Comparison of ENCODE assay signal across 1 cellular context in the genomic region with DNA sequence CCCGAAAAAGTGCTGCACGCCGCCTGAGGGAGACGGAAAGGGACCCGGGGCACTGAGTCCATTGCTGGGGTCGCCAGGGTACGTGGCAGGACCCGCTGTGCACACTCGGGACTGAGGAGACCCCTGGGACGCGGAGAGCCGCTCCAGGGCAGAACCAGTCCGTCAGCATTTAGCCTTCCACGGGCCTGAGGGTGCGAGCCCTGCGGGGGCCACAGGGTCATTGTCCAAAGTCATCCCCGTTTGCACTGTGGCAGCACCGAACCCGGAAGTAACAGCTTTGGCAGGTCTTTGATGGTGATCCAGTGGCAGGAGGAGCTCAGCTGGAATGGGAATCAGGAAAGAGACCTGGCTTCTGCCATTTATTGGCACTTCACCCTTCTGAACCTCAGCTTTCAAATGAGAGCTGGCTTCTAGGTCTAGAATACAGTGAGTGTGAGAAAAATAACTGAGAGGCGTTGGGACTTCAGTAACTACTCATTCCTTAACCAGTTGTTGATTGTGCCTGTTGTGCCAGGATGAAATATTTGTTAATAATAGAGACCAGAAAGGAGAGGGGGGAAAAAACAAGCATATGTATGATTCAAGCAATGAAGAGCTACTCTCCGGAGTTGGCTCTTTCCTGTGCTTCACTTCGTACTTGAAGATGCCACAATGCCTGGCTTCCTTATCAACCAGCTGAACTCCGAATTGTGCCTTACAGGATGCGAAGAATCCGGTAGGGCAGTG.
TF ChIP-seq lines count a peak whose summit lies in the region.

No MANE protein-coding gene starts in this region.

TF ChIP-seq in HepG2, 621 proteins besides CTCF, POLR2A, EP300 and RAD21 (continued from another document and continues in another):
- TF ChIP-seq, protein P1, sequence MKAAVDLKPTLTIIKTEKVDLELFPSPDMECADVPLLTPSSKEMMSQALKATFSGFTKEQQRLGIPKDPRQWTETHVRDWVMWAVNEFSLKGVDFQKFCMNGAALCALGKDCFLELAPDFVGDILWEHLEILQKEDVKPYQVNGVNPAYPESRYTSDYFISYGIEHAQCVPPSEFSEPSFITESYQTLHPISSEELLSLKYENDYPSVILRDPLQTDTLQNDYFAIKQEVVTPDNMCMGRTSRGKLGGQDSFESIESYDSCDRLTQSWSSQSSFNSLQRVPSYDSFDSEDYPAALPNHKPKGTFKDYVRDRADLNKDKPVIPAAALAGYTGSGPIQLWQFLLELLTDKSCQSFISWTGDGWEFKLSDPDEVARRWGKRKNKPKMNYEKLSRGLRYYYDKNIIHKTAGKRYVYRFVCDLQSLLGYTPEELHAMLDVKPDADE (CRISPR knock-in tag; IDR thresholded peaks at IDR 0.05): no peak
- TF ChIP-seq CCDC6 (CRISPR knock-in tag; IDR thresholded peaks at IDR 0.05) (0 out of 2 replicates have a peak, but pooled peaks have one; percentile 10), GPN1 (CRISPR knock-in tag; IDR thresholded peaks at IDR 0.05; ENCODE audit: borderline replicate concordance) (no peak), PCBP2 (optimal IDR thresholded peaks at IDR 0.05; ENCODE audit: low read depth, low read length, poor library complexity, severe bottlenecking) (no peak), NCOA5 (CRISPR knock-in tag; IDR thresholded peaks at IDR 0.05) (no peak), ZFYVE20 (CRISPR knock-in tag; IDR thresholded peaks at IDR 0.05; ENCODE audit: borderline replicate concordance, low read depth) (no peak), ZSCAN30 (CRISPR knock-in tag; IDR thresholded peaks at IDR 0.05) (no peak), TP53 (CRISPR knock-in tag; conservative IDR thresholded peaks at IDR 0.05) (no peak), KLF12 (CRISPR knock-in tag; IDR thresholded peaks at IDR 0.05; ENCODE audit: borderline replicate concordance) (no peak), KLF15 (CRISPR knock-in tag; IDR thresholded peaks at IDR 0.05; ENCODE audit: borderline replicate concordance) (no peak), ZNF282 (IDR thresholded peaks at IDR 0.05; ENCODE audit: partially characterized antibody) (no peak), POLR2AphosphoS2 (IDR thresholded peaks at IDR 0.05; ENCODE audit: low read depth, low read length) (no peak), HOXA7 (CRISPR knock-in tag; IDR thresholded peaks at IDR 0.05) (no peak), RBM22 (optimal IDR thresholded peaks at IDR 0.05; ENCODE audit: low read length) (no peak), RXRB (CRISPR knock-in tag; IDR thresholded peaks at IDR 0.05; ENCODE audit: borderline replicate concordance) (0 out of 2 replicates have a peak, but pooled peaks have one; percentile 31), MAFF (IDR thresholded peaks at IDR 0.05; ENCODE audit: low read depth, low read length) (no peak), ZNF432 (CRISPR knock-in tag; IDR thresholded peaks at IDR 0.05; ENCODE audit: borderline replicate concordance) (no peak), PAF1 (CRISPR knock-in tag; IDR thresholded peaks at IDR 0.05) (no peak), ZNF451 (CRISPR knock-in tag; IDR thresholded peaks at IDR 0.05) (no peak), NFE2L1 (CRISPR knock-in tag; IDR thresholded peaks at IDR 0.05; ENCODE audit: borderline replicate concordance) (no peak; the same call in 1 of the 2 replicates), ZNF674 (CRISPR knock-in tag; IDR thresholded peaks at IDR 0.05; ENCODE audit: low read depth) (no peak), RBFOX2 (IDR thresholded peaks at IDR 0.05; ENCODE audit: low read depth, low read length) (peak; percentile 18; the same call in 1 of the 2 replicates), ZSCAN21 (CRISPR knock-in tag; IDR thresholded peaks at IDR 0.05; ENCODE audit: borderline replicate concordance) (no peak; the same call in 1 of the 2 replicates), KAT7 (CRISPR knock-in tag; IDR thresholded peaks at IDR 0.05; ENCODE audit: borderline replicate concordance) (no peak), GATAD2A (CRISPR knock-in tag; IDR thresholded peaks at IDR 0.05) (peak; percentile 23; the same call in 1 of the 2 replicates), ZNF615 (CRISPR knock-in tag; IDR thresholded peaks at IDR 0.05; ENCODE audit: borderline replicate concordance) (no peak), ELF3 (CRISPR knock-in tag; IDR thresholded peaks at IDR 0.05) (peak; percentile 96)
- TF ChIP-seq, protein P2, sequence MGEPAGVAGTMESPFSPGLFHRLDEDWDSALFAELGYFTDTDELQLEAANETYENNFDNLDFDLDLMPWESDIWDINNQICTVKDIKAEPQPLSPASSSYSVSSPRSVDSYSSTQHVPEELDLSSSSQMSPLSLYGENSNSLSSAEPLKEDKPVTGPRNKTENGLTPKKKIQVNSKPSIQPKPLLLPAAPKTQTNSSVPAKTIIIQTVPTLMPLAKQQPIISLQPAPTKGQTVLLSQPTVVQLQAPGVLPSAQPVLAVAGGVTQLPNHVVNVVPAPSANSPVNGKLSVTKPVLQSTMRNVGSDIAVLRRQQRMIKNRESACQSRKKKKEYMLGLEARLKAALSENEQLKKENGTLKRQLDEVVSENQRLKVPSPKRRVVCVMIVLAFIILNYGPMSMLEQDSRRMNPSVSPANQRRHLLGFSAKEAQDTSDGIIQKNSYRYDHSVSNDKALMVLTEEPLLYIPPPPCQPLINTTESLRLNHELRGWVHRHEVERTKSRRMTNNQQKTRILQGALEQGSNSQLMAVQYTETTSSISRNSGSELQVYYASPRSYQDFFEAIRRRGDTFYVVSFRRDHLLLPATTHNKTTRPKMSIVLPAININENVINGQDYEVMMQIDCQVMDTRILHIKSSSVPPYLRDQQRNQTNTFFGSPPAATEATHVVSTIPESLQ (CRISPR knock-in tag; conservative IDR thresholded peaks at IDR 0.05): no peak
- TF ChIP-seq, protein P3, sequence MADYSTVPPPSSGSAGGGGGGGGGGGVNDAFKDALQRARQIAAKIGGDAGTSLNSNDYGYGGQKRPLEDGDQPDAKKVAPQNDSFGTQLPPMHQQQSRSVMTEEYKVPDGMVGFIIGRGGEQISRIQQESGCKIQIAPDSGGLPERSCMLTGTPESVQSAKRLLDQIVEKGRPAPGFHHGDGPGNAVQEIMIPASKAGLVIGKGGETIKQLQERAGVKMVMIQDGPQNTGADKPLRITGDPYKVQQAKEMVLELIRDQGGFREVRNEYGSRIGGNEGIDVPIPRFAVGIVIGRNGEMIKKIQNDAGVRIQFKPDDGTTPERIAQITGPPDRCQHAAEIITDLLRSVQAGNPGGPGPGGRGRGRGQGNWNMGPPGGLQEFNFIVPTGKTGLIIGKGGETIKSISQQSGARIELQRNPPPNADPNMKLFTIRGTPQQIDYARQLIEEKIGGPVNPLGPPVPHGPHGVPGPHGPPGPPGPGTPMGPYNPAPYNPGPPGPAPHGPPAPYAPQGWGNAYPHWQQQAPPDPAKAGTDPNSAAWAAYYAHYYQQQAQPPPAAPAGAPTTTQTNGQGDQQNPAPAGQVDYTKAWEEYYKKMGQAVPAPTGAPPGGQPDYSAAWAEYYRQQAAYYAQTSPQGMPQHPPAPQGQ (CRISPR knock-in tag; IDR thresholded peaks at IDR 0.05; ENCODE audit: borderline replicate concordance): no peak
- TF ChIP-seq, protein P4, sequence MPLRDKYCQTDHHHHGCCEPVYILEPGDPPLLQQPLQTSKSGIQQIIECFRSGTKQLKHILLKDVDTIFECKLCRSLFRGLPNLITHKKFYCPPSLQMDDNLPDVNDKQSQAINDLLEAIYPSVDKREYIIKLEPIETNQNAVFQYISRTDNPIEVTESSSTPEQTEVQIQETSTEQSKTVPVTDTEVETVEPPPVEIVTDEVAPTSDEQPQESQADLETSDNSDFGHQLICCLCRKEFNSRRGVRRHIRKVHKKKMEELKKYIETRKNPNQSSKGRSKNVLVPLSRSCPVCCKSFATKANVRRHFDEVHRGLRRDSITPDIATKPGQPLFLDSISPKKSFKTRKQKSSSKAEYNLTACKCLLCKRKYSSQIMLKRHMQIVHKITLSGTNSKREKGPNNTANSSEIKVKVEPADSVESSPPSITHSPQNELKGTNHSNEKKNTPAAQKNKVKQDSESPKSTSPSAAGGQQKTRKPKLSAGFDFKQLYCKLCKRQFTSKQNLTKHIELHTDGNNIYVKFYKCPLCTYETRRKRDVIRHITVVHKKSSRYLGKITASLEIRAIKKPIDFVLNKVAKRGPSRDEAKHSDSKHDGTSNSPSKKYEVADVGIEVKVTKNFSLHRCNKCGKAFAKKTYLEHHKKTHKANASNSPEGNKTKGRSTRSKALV (CRISPR knock-in tag; IDR thresholded peaks at IDR 0.05): no peak
- TF ChIP-seq, protein P5, sequence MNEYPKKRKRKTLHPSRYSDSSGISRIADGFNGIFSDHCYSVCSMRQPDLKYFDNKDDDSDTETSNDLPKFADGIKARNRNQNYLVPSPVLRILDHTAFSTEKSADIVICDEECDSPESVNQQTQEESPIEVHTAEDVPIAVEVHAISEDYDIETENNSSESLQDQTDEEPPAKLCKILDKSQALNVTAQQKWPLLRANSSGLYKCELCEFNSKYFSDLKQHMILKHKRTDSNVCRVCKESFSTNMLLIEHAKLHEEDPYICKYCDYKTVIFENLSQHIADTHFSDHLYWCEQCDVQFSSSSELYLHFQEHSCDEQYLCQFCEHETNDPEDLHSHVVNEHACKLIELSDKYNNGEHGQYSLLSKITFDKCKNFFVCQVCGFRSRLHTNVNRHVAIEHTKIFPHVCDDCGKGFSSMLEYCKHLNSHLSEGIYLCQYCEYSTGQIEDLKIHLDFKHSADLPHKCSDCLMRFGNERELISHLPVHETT (CRISPR knock-in tag; conservative IDR thresholded peaks at IDR 0.05): no peak
- TF ChIP-seq, protein P6, sequence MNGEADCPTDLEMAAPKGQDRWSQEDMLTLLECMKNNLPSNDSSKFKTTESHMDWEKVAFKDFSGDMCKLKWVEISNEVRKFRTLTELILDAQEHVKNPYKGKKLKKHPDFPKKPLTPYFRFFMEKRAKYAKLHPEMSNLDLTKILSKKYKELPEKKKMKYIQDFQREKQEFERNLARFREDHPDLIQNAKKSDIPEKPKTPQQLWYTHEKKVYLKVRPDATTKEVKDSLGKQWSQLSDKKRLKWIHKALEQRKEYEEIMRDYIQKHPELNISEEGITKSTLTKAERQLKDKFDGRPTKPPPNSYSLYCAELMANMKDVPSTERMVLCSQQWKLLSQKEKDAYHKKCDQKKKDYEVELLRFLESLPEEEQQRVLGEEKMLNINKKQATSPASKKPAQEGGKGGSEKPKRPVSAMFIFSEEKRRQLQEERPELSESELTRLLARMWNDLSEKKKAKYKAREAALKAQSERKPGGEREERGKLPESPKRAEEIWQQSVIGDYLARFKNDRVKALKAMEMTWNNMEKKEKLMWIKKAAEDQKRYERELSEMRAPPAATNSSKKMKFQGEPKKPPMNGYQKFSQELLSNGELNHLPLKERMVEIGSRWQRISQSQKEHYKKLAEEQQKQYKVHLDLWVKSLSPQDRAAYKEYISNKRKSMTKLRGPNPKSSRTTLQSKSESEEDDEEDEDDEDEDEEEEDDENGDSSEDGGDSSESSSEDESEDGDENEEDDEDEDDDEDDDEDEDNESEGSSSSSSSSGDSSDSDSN (CRISPR knock-in tag; IDR thresholded peaks at IDR 0.05): peak; percentile 58; the same call in 1 of the 2 replicates
- TF ChIP-seq, protein P7, sequence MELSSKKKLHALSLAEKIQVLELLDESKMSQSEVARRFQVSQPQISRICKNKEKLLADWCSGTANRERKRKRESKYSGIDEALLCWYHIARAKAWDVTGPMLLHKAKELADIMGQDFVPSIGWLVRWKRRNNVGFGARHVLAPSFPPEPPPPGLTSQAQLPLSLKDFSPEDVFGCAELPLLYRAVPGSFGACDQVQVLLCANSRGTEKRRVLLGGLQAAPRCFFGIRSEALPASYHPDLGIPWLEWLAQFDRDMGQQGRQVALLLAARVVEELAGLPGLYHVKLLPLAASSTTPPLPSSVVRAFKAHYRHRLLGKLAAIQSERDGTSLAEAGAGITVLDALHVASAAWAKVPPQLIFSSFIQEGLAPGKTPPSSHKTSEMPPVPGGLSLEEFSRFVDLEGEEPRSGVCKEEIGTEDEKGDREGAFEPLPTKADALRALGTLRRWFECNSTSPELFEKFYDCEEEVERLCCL (CRISPR knock-in tag; IDR thresholded peaks at IDR 0.05; ENCODE audit: borderline replicate concordance): no peak
- TF ChIP-seq, protein P8, sequence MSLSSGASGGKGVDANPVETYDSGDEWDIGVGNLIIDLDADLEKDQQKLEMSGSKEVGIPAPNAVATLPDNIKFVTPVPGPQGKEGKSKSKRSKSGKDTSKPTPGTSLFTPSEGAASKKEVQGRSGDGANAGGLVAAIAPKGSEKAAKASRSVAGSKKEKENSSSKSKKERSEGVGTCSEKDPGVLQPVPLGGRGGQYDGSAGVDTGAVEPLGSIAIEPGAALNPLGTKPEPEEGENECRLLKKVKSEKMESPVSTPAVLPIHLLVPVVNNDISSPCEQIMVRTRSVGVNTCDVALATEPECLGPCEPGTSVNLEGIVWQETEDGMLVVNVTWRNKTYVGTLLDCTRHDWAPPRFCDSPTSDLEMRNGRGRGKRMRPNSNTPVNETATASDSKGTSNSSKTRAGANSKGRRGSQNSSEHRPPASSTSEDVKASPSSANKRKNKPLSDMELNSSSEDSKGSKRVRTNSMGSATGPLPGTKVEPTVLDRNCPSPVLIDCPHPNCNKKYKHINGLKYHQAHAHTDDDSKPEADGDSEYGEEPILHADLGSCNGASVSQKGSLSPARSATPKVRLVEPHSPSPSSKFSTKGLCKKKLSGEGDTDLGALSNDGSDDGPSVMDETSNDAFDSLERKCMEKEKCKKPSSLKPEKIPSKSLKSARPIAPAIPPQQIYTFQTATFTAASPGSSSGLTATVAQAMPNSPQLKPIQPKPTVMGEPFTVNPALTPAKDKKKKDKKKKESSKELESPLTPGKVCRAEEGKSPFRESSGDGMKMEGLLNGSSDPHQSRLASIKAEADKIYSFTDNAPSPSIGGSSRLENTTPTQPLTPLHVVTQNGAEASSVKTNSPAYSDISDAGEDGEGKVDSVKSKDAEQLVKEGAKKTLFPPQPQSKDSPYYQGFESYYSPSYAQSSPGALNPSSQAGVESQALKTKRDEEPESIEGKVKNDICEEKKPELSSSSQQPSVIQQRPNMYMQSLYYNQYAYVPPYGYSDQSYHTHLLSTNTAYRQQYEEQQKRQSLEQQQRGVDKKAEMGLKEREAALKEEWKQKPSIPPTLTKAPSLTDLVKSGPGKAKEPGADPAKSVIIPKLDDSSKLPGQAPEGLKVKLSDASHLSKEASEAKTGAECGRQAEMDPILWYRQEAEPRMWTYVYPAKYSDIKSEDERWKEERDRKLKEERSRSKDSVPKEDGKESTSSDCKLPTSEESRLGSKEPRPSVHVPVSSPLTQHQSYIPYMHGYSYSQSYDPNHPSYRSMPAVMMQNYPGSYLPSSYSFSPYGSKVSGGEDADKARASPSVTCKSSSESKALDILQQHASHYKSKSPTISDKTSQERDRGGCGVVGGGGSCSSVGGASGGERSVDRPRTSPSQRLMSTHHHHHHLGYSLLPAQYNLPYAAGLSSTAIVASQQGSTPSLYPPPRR (CRISPR knock-in tag; IDR thresholded peaks at IDR 0.05; ENCODE audit: borderline replicate concordance): no peak; the same call in 1 of the 2 replicates
- TF ChIP-seq, protein P9, sequence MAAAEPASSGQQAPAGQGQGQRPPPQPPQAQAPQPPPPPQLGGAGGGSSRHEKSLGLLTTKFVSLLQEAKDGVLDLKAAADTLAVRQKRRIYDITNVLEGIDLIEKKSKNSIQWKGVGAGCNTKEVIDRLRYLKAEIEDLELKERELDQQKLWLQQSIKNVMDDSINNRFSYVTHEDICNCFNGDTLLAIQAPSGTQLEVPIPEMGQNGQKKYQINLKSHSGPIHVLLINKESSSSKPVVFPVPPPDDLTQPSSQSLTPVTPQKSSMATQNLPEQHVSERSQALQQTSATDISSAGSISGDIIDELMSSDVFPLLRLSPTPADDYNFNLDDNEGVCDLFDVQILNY (CRISPR knock-in tag; conservative IDR thresholded peaks at IDR 0.05): no peak
- TF ChIP-seq, protein P10, sequence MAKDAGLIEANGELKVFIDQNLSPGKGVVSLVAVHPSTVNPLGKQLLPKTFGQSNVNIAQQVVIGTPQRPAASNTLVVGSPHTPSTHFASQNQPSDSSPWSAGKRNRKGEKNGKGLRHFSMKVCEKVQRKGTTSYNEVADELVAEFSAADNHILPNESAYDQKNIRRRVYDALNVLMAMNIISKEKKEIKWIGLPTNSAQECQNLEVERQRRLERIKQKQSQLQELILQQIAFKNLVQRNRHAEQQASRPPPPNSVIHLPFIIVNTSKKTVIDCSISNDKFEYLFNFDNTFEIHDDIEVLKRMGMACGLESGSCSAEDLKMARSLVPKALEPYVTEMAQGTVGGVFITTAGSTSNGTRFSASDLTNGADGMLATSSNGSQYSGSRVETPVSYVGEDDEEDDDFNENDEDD (CRISPR knock-in tag; IDR thresholded peaks at IDR 0.05; ENCODE audit: borderline replicate concordance): no peak
